Comparison of ENCODE assay signal across 8 cellular contexts in the genomic region with DNA sequence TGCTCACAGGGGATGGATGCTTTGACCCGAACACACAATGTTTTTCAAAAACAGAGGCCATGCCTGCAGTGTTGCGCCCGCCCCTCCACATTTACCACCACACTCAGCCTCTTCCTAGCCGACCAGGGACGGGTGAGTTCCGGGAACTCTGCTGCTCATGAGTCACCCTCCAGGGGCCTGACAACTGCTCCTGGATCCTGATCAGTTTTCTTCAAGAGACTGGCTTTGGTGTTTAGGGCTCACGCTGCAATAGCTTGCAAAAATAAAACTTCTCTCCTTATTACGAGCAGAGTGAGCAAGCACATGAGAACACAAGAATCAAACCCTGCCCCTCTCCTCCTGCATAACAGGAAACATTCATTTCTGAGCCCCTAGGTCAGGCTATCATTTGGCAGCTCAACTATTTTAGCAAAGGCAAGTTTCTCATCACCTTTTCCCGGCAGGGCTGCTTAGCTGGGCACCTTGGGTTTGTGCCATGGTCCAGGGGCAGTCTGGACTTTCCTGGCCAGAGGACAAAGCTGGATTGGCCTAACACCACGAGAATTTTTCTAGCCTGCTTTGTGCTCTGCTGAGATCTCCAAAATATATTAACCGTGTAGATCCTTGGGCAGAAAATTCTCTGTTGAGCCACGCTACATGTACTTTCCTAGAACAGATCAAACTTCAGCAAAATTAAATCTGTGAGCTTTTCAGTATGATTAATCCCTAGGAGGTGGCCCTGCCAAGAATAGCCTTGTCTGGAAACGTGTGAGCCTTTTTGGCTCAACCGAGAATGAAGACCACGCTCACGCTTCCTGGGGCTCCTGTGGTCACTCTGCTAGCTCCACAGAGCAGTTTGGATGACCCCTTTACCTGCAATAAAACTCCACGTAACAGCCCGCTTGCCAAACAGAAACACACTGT. TPM values are rescaled to one million over a fixed set of nuclear protein-coding genes. Genes with fewer than 3 reads are reported as not detected.
DNase-seq lines count a peak whose midpoint lies in the region; ATAC-seq and TF ChIP-seq lines count a peak whose summit lies in the region.

No MANE protein-coding gene starts in this region.

- DNase-seq in Daoy (ENCODE audit: low read depth) (peak; percentile 77), SJCRH30 (peak; percentile 83 to 86), esophagus squamous epithelium (lab: John Stamatoyannopoulos, UW) (peak; percentile 3), neuronal stem cell (ENCODE audit: low spot score) (no peak), cerebellar cortex (ENCODE audit: low spot score) (no peak), NCI-H146 (lab: John Stamatoyannopoulos, UW) (no peak), HEK293T (ENCODE audit: extremely low spot score) (no peak)

- H3K9me3 ChIP-seq in SJCRH30 (replicated peaks) (no peaks in the 10 kb centered on the region), esophagus squamous epithelium (no peaks in the 10 kb centered on the region), neuronal stem cell (replicated peaks in 1 of 2; ENCODE audit: control insufficient read depth in 2 of 2, insufficient read depth in 1 of 2, low read depth in 1 of 2, low read length in 2 of 2) (peaks cover 0 to 4% of the 10 kb centered on the region in 2 donors)

- no peak overlapping the region for H2BK15ac ChIP-seq in neuronal stem cell (ENCODE audit: low read length)

- peak overlapping the region; percentile 90 for H3K27ac ChIP-seq in SJCRH30
- peak overlapping the region; percentile 82 to 91 (median 90) for H3K27ac ChIP-seq in esophagus squamous epithelium
- no peak overlapping the region for H3K27ac ChIP-seq in neuronal stem cell (replicated peaks; ENCODE audit: low read length)

- WGBS in esophagus squamous epithelium, 2 donors = 14 to 16% methylated on average over 13 to 16 of the region's 18 CpGs
- WGBS in neuronal stem cell (ENCODE audit: extremely low coverage in 2 of 2, insufficient read length in 2 of 2, insufficient replicate concordance in 1 of 2), 2 donors = no CpG with 5 or more reads among the region's 18 CpGs

- H2BK12ac ChIP-seq in neuronal stem cell (ENCODE audit: low read length) = no peak overlapping the region

- no peak overlapping the region for H3K4ac ChIP-seq in neuronal stem cell (ENCODE audit: low read length)

- H3K4me2 ChIP-seq in neuronal stem cell (ENCODE audit: insufficient read depth, low read length, poor library complexity, severe bottlenecking) = no peak overlapping the region

- TF ChIP-seq CTCF in esophagus squamous epithelium (IDR thresholded peaks at IDR 0.05) = no peak

- no peak overlapping the region for H3K9ac ChIP-seq in neuronal stem cell (ENCODE audit: low read depth, low read length, poor library complexity)

- H3K27me3 ChIP-seq in SJCRH30 (no peaks in the 10 kb centered on the region), esophagus squamous epithelium (no peaks in the 10 kb centered on the region), neuronal stem cell (ENCODE audit: control insufficient read depth in 3 of 3, insufficient read depth in 3 of 3, low read depth in 1 of 3, low read length in 3 of 3) (no peaks in the 10 kb centered on the region)

- POLR2A ChIA-PET in HEK293T (lab: Yijun Ruan, JAX) = no interaction called here

- no peak overlapping the region for H3K23ac ChIP-seq in neuronal stem cell (ENCODE audit: low read depth, low read length, poor library complexity)

- intact Hi-C loops in esophagus squamous epithelium (cut with DNase I) = no loop called here

- ATAC-seq in GM19351 (IDR thresholded peaks at IDR 0.05; ENCODE audit: unreplicated experiment) = no peak

- no peak overlapping the region for H2AK5ac ChIP-seq in neuronal stem cell (ENCODE audit: low read depth, low read length)

- H3K79me1 ChIP-seq in neuronal stem cell (ENCODE audit: low read depth, low read length) = no peaks in the 10 kb centered on the region

- no peak overlapping the region for H4K91ac ChIP-seq in neuronal stem cell (ENCODE audit: low read depth, low read length, poor library complexity)

- no peak overlapping the region for H3K14ac ChIP-seq in neuronal stem cell (ENCODE audit: low read length)

- no peak overlapping the region for H4K8ac ChIP-seq in neuronal stem cell (ENCODE audit: low read depth, low read length)

- H2BK5ac ChIP-seq in neuronal stem cell (ENCODE audit: low read length) = no peak overlapping the region

- peak overlapping the region; percentile 87 for H2AFZ ChIP-seq in neuronal stem cell (ENCODE audit: low read length)

- H3K36me3 ChIP-seq in SJCRH30 = peaks cover 11% of the 10 kb centered on the region; the same call in 1 of the 2 replicates
- peaks cover 0 to 6% (median 0%) of the 10 kb centered on the region in 3 donors for H3K36me3 ChIP-seq in esophagus squamous epithelium
- no peaks in the 10 kb centered on the region for H3K36me3 ChIP-seq in neuronal stem cell (replicated peaks in 1 of 2; ENCODE audit: control insufficient read depth in 2 of 2, insufficient read depth in 2 of 2, low read length in 2 of 2)

- TF ChIP-seq POLR2A in esophagus squamous epithelium (IDR thresholded peaks at IDR 0.05) = no peak

- H3K4me1 ChIP-seq in SJCRH30 = peaks cover 29% of the 10 kb centered on the region
- peaks cover 46 to 87% (median 55%) of the 10 kb centered on the region in 3 donors for H3K4me1 ChIP-seq in esophagus squamous epithelium
- peaks cover 4 to 13% of the 10 kb centered on the region in 2 donors for H3K4me1 ChIP-seq in neuronal stem cell (ENCODE audit: control insufficient read depth in 2 of 2, insufficient read depth in 1 of 2, low read depth in 1 of 2, low read length in 2 of 2)

- H3K4me3 ChIP-seq in SJCRH30 (0 out of 2 replicates have a peak overlapping the region, but pooled peaks have one; percentile 5), esophagus squamous epithelium (peak overlapping the region in 2 of 4 donors; percentile 8 to 40), neuronal stem cell (ENCODE audit: low read length in 2 of 2) (no peak overlapping the region)

- H3K18ac ChIP-seq in neuronal stem cell (ENCODE audit: low read length) = no peak overlapping the region

- no peak overlapping the region for H2BK120ac ChIP-seq in neuronal stem cell (ENCODE audit: low read depth, low read length)

- CTCF ChIA-PET in HEK293T (lab: Yijun Ruan, JAX) = interaction anchor here (0.6 to 1.5 kb wide), 7 partner anchors 9 to 1149 kb away, joined by 3 to 4 read pairs (median 3); no protein-coding TSS in a partner anchor

TF ChIP-seq in HEK293T, 16 proteins besides CTCF, POLR2A, EP300 and RAD21:
- no peak for TF ChIP-seq SP1 (IDR thresholded peaks at IDR 0.05)
- TF ChIP-seq FOXK2 (IDR thresholded peaks at IDR 0.05) = no peak
- no peak for TF ChIP-seq TARDBP (IDR thresholded peaks at IDR 0.05)
- TF ChIP-seq LEF1 (IDR thresholded peaks at IDR 0.05; ENCODE audit: borderline replicate concordance) = no peak
- no peak for TF ChIP-seq SUZ12 (IDR thresholded peaks at IDR 0.05)
- TF ChIP-seq ARNT (IDR thresholded peaks at IDR 0.05) = no peak
- TF ChIP-seq HDGF (IDR thresholded peaks at IDR 0.05; ENCODE audit: borderline replicate concordance) = no peak
- TF ChIP-seq, protein P1, sequence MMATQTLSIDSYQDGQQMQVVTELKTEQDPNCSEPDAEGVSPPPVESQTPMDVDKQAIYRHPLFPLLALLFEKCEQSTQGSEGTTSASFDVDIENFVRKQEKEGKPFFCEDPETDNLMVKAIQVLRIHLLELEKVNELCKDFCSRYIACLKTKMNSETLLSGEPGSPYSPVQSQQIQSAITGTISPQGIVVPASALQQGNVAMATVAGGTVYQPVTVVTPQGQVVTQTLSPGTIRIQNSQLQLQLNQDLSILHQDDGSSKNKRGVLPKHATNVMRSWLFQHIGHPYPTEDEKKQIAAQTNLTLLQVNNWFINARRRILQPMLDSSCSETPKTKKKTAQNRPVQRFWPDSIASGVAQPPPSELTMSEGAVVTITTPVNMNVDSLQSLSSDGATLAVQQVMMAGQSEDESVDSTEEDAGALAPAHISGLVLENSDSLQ (IDR thresholded peaks at IDR 0.05) = no peak
- no peak for TF ChIP-seq BHLHE40 (IDR thresholded peaks at IDR 0.05; ENCODE audit: borderline replicate concordance)
- no peak for TF ChIP-seq ELF4 (IDR thresholded peaks at IDR 0.05)
- no peak for TF ChIP-seq NFRKB (IDR thresholded peaks at IDR 0.05)
- no peak for TF ChIP-seq FOXM1 (IDR thresholded peaks at IDR 0.05; ENCODE audit: borderline replicate concordance)
- TF ChIP-seq L3MBTL2 (conservative IDR thresholded peaks at IDR 0.05) = no peak
- no peak for TF ChIP-seq FOXA1 (IDR thresholded peaks at IDR 0.05)
- TF ChIP-seq ZNF384 (IDR thresholded peaks at IDR 0.05) = no peak
- TF ChIP-seq CTBP1 (IDR thresholded peaks at IDR 0.05; ENCODE audit: borderline replicate concordance) = no peak

RNA-seq across cellular contexts. Expression of a gene that starts 52.7 kb away (rescaled TPM):
- total RNA-seq in Daoy (2014; rRNA removed; shearing (Covaris generic)) = 0.34 TPM in 1 of 2 replicates, not detected in the other
- 0.10 TPM in 1 of 2 replicates, not detected in the other for total RNA-seq in SJCRH30 (2014; rRNA removed; shearing (Covaris generic))
- under 1 TPM in 1 of 4 donors, not detected in 3; 0.09 TPM for total RNA-seq in esophagus squamous epithelium
- 0.28 TPM for polyA plus RNA-seq in neuronal stem cell (2013, experiment 1 of 2)
- polyA plus RNA-seq in neuronal stem cell (2013, experiment 2 of 2) = 0.39 TPM

Comparison
In these comparisons a context has a peak if more than half of its experiments do, and no peak if none do; other contexts are left out.
1. DNase-seq: peak in Daoy (single experiment), SJCRH30 (2 of 2) and esophagus squamous epithelium (single experiment); none in neuronal stem cell (single experiment), cerebellar cortex (single experiment), NCI-H146 (single experiment) and HEK293T (single experiment).